8 cellular contexts compared by ENCODE assay signal in genomic region chr17:2391597-2392251, GRCh38. TPM values are rescaled to one million over a fixed set of nuclear protein-coding genes. Genes with fewer than 3 reads are reported as not detected.
A peak's percentile ranks its signal among the peaks of the same experiment; 100 is the strongest.
DNase-seq lines count a peak whose midpoint lies in the region; ATAC-seq, FAIRE-seq and TF ChIP-seq lines count a peak whose summit lies in the region.

No MANE protein-coding gene starts in this region.

- ATAC-seq in Right ventricle myocardium inferior (no peak), GM12878 (no peak), upper lobe of left lung (ENCODE audit: low FRiP score in 2 of 2) (no peak), HG02970 (IDR thresholded peaks at IDR 0.05; ENCODE audit: low FRiP score, unreplicated experiment) (no peak)

- H3K4me2 ChIP-seq in GM12878 (ENCODE audit: control insufficient read depth, insufficient read depth) (peak overlapping the region; percentile 46), mesendoderm (ENCODE audit: low read length) (peak overlapping the region; percentile 91)

- in situ Hi-C loops in GM12878 (cut with MboI) = no loop called here

- no peak overlapping the region for H2BK5ac ChIP-seq in mesendoderm (ENCODE audit: low read length)

- peaks cover 5% of the 10 kb centered on the region for H3K36me3 ChIP-seq in cardiac muscle cell
- peaks cover 4 to 5% of the 10 kb centered on the region in 2 experiments; a peak in 2 of 4 replicates for H3K36me3 ChIP-seq in GM12878 (ENCODE audit: control insufficient read depth in 2 of 2, insufficient read depth in 2 of 2, low read length in 1 of 2)
- H3K36me3 ChIP-seq in mesendoderm (ENCODE audit: control insufficient read depth, insufficient read depth, low read length) = no peaks in the 10 kb centered on the region
- H3K36me3 ChIP-seq in upper lobe of left lung = peaks cover 0 to 15% (median 14%) of the 10 kb centered on the region in 4 donors

- no TSS peak for BruUV-seq in GM12878 (replicated peaks; lab: Mats Ljungman, UMichigan)

- SMC1A ChIA-PET in GM12878 (lab: Charles Lee; ENCODE audit: uncharacterized antibody, unreplicated experiment) = interaction anchor here (0.7 to 3.0 kb wide), 7 partner anchors 9 to 147 kb away, joined by 3 to 34 read pairs (median 5); partner anchors contain the start of gene TSR1

- H3K23ac ChIP-seq in mesendoderm (ENCODE audit: low read length) = peak overlapping the region; percentile 1

- H3K79me2 ChIP-seq in GM12878 (ENCODE audit: control insufficient read depth, insufficient read depth, low read length) (peaks cover 8% of the 10 kb centered on the region), mesendoderm (ENCODE audit: control insufficient read depth, insufficient read depth, low read length) (peaks cover 7% of the 10 kb centered on the region)

- no peak overlapping the region for H3K4ac ChIP-seq in mesendoderm (ENCODE audit: low read depth, low read length)

- intact Hi-C loops in Right ventricle myocardium inferior (cut with DNase I) (loop anchor here (2.0 kb wide), 1 partner anchor 13 kb away; no protein-coding TSS in a partner anchor), GM12878 (cut with micrococcal nuclease; ENCODE audit: unreplicated experiment) (loop anchor here (1.0 to 2.0 kb wide), 2 partner anchors 10 to 319 kb away; partner anchors contain the start of genes CLUH and MNT)

- RAD21 ChIA-PET in GM12878 (lab: Charles Lee; ENCODE audit: unreplicated experiment) = interaction anchor here (1.1 to 3.8 kb wide), 4 partner anchors 9 to 88 kb away, joined by 3 to 50 read pairs (median 26); partner anchors contain the start of genes SMG6 and SRR

- H3K56ac ChIP-seq in mesendoderm (ENCODE audit: low read length) = peak overlapping the region; percentile 95

- no peak overlapping the region for H2AK5ac ChIP-seq in mesendoderm (ENCODE audit: low read length)

- H2BK120ac ChIP-seq in mesendoderm (ENCODE audit: low read depth, low read length) = no peak overlapping the region

- no peak for TF ChIP-seq RAD21 in GM12878 (IDR thresholded peaks at IDR 0.05; ENCODE audit: insufficient read depth, low read depth, low read length)

- POLR2A ChIA-PET in GM12878 (lab: Charles Lee) = interaction anchor here (0.6 to 3.3 kb wide), 6 partner anchors 9 to 57 kb away, joined by 3 to 16 read pairs (median 5); no protein-coding TSS in a partner anchor

- peak; percentile 31 for FAIRE-seq in GM12878 (lab: Jason Lieb, UNC)

- no peak overlapping the region for H2BK15ac ChIP-seq in mesendoderm (replicated peaks; ENCODE audit: low read depth)

- H3K4me1 ChIP-seq in cardiac muscle cell (ENCODE audit: low read depth) (peaks cover 32% of the 10 kb centered on the region), GM12878 (ENCODE audit: control insufficient read depth, insufficient read depth, low read length) (peaks cover 25% of the 10 kb centered on the region), mesendoderm (ENCODE audit: control insufficient read depth, low read depth, low read length) (peaks cover 7% of the 10 kb centered on the region), upper lobe of left lung (peaks cover 46 to 58% (median 50%) of the 10 kb centered on the region in 4 donors)

- peak overlapping the region; percentile 85 for H3K27ac ChIP-seq in cardiac muscle cell
- peak overlapping the region; percentile 83 for H3K27ac ChIP-seq in GM12878 (ENCODE audit: control insufficient read depth, insufficient read depth)
- no peak overlapping the region for H3K27ac ChIP-seq in mesendoderm (ENCODE audit: low read depth, low read length)
- H3K27ac ChIP-seq in upper lobe of left lung = peak overlapping the region; percentile 98 to 99 (median 98)

- CTCF ChIA-PET in GM12878 (lab: Yijun Ruan, JAX) = interaction anchor here (1.1 to 4.7 kb wide), 5 partner anchors 9 to 25 kb away, joined by 4 to 73 read pairs (median 9); no protein-coding TSS in a partner anchor

- peaks cover 14% of the 10 kb centered on the region for H3K79me1 ChIP-seq in mesendoderm (ENCODE audit: low read length)

- peak overlapping the region; percentile 72 for H3K9ac ChIP-seq in GM12878 (ENCODE audit: control insufficient read depth, insufficient read depth, low read length)
- H3K9ac ChIP-seq in mesendoderm (ENCODE audit: low read length) = peak overlapping the region; percentile 91

- no peaks in the 10 kb centered on the region for H4K20me1 ChIP-seq in GM12878 (ENCODE audit: control insufficient read depth, insufficient read depth)

- H3K27me3 ChIP-seq in cardiac muscle cell = no peaks in the 10 kb centered on the region
- no peaks in the 10 kb centered on the region for H3K27me3 ChIP-seq in GM12878 (replicated peaks in 1 of 2; ENCODE audit: control insufficient read depth in 2 of 2, insufficient read depth in 2 of 2, low read length in 1 of 2)
- H3K27me3 ChIP-seq in mesendoderm (ENCODE audit: insufficient read depth, low read length, poor library complexity) = no peaks in the 10 kb centered on the region
- no peaks in the 10 kb centered on the region for H3K27me3 ChIP-seq in upper lobe of left lung

- H4K8ac ChIP-seq in mesendoderm (ENCODE audit: low read depth, low read length) = no peak overlapping the region

- no peak overlapping the region for H3K18ac ChIP-seq in mesendoderm (ENCODE audit: low read length)

- peak overlapping the region; percentile 62 for H3K4me3 ChIP-seq in cardiac muscle cell
- H3K4me3 ChIP-seq in GM12878 = peak overlapping the region; percentile 66
- no peak overlapping the region for H3K4me3 ChIP-seq in mesendoderm (ENCODE audit: low read length)
- H3K4me3 ChIP-seq in upper lobe of left lung = peak overlapping the region in 3 of 4 donors; percentile 75 to 80 (median 77)

- WGBS in GM12878 (ENCODE audit: insufficient coverage, insufficient replicate concordance, low lambda C conversion rate, missing lambda C conversion rate) = 29% methylated on average over 18 of the region's 18 CpGs
- WGBS in mesendoderm (ENCODE audit: extremely low coverage, insufficient coverage, low lambda C conversion rate) = no CpG with 5 or more reads among the region's 18 CpGs
- WGBS in upper lobe of left lung, 2 donors = 59 to 74% methylated on average over 18 of the region's 18 CpGs

- H3K9me3 ChIP-seq in cardiac muscle cell (ENCODE audit: low read depth) = no peaks in the 10 kb centered on the region
- no peaks in the 10 kb centered on the region for H3K9me3 ChIP-seq in GM12878 (replicated peaks; ENCODE audit: control insufficient read depth, insufficient read depth, low read length)
- H3K9me3 ChIP-seq in upper lobe of left lung = no peaks in the 10 kb centered on the region

- no peak for TF ChIP-seq POLR2A in GM12878 (IDR thresholded peaks at IDR 0.05; ENCODE audit: low read depth, low read length)
- TF ChIP-seq POLR2A in upper lobe of left lung (IDR thresholded peaks at IDR 0.05) = no peak

- TF ChIP-seq EP300 in GM12878 (IDR thresholded peaks at IDR 0.05; ENCODE audit: borderline replicate concordance in 1 of 2, control insufficient read depth in 1 of 2, low read depth in 2 of 2, low read length in 2 of 2) = no peak
- TF ChIP-seq EP300 in upper lobe of left lung (IDR thresholded peaks at IDR 0.05) = no peak

- TF ChIP-seq CTCF in cardiac muscle cell (IDR thresholded peaks at IDR 0.05; ENCODE audit: low read depth, low read length) (no peak), GM12878 (IDR thresholded peaks at IDR 0.05 in 2 of 3, conservative IDR thresholded peaks at IDR 0.05 in 1 of 3; ENCODE audit: control insufficient read depth in 2 of 3, extremely low read depth in 1 of 3, insufficient read depth in 1 of 3, low read depth in 3 of 3, low read length in 3 of 3) (no peak), upper lobe of left lung (IDR thresholded peaks at IDR 0.05) (no peak), GM20000 (IDR thresholded peaks at IDR 0.05; ENCODE audit: extremely low read depth, missing control alignments) (no peak)

- peak overlapping the region; percentile 79; the same call in 1 of the 2 replicates for H2AFZ ChIP-seq in GM12878 (ENCODE audit: control insufficient read depth, low read depth, low read length)

- no peak for DNase-seq in cardiac muscle cell (ENCODE audit: low read depth in 1 of 2, low spot score in 1 of 2)
- DNase-seq in Right ventricle myocardium inferior (ENCODE audit: missing footprints) = no peak
- no peak for DNase-seq in GM12878 (ENCODE audit: low read depth, low spot score)
- DNase-seq in mesendoderm = no peak
- no peak for DNase-seq in upper lobe of left lung
- DNase-seq in GM20000 (ENCODE audit: low spot score) = no peak
- no peak for DNase-seq in NCI-H1436 (lab: John Stamatoyannopoulos, UW)

- H4K5ac ChIP-seq in mesendoderm (ENCODE audit: low read length) = no peak overlapping the region

RNA-seq across cellular contexts. Expression of gene MNT, which starts 9.1 kb away (rescaled TPM):
- total RNA-seq in cardiac muscle cell (15.8 and 17.4 TPM in 2 replicates), Right ventricle myocardium inferior (10.9 TPM), GM12878 (2014; rRNA removed) (5.7 and 8.2 TPM in 2 replicates), GM12878 (2014; rRNA removed; fragmentation: Illumina TruSeq; extraction: Trizol) (3.4 and 3.5 TPM in 2 replicates), GM12878 (2021) (13.7 and 15.9 TPM in 2 replicates), upper lobe of left lung (10 to 100 TPM; 14.9 to 68.1 (median 38.6) TPM)
- polyA plus RNA-seq in cardiac muscle cell (7.1 and 7.3 TPM in 2 replicates), GM12878 (2011; rRNA removed) (1.6 and 2.4 TPM in 2 replicates), GM12878 (2014; fragmentation: Illumina TruSeq; extraction: Trizol) (3.7 and 5.1 TPM in 2 replicates), GM12878 (2014; fragmentation: Nextera tagmentation; extraction: Ambion mirVana) (under 1 TPM; 0.31 to 0.35 TPM), GM12878 (2014; rRNA removed) (11.3 and 12.6 TPM in 2 replicates), GM12878 (2016; fragmentation: Nextera tagmentation; extraction: Ambion mirVana) (1 to 10 TPM; 3.8 TPM)
- total RNA-seq in GM12878 (2013; cell fraction: nucleolus; rRNA removed) = 27.4 and 29.1 TPM in 2 replicates
- 4.3 TPM for polyA plus RNA-seq in GM12878 (2011; ENCODE audit: low read depth)
- 2.8 and 4.8 TPM in 2 replicates for polyA plus RNA-seq in GM12878 (2011; cell fraction: cytosol; rRNA removed)
- polyA plus RNA-seq in GM12878 (2011; cell fraction: nucleus; rRNA removed) = 17.4 and 25.4 TPM in 2 replicates
- polyA plus RNA-seq in GM12878 (2012) = 11.0 and 15.3 TPM in 2 replicates
- polyA minus RNA-seq in GM12878 (2011; rRNA and poly(A)+ RNA removed) = 2.2 and 3.1 TPM in 2 replicates
- polyA minus RNA-seq in GM12878 (2011; cell fraction: cytosol; rRNA and poly(A)+ RNA removed) = 2.2 and 4.4 TPM in 2 replicates
- 5.1 and 7.1 TPM in 2 replicates for polyA minus RNA-seq in GM12878 (2011; cell fraction: nucleus; rRNA and poly(A)+ RNA removed)
- 10.1 TPM for polyA plus RNA-seq in mesendoderm (2013, experiment 1 of 2)
- 10.7 TPM for polyA plus RNA-seq in mesendoderm (2013, experiment 2 of 2)

RNA-seq across cellular contexts. Expression of gene SGSM2, which starts 54.4 kb away (rescaled TPM):
- 93.3 and 106 TPM in 2 replicates for total RNA-seq in cardiac muscle cell
- polyA plus RNA-seq in cardiac muscle cell = 99.3 and 107 TPM in 2 replicates
- 26.3 TPM for total RNA-seq in Right ventricle myocardium inferior
- total RNA-seq in GM12878 (2013; cell fraction: nucleolus; rRNA removed) = 150 and 163 TPM in 2 replicates
- total RNA-seq in GM12878 (2014; rRNA removed) = 19.8 and 25.3 TPM in 2 replicates
- total RNA-seq in GM12878 (2014; rRNA removed; fragmentation: Illumina TruSeq; extraction: Trizol) = 13.5 and 14.9 TPM in 2 replicates
- total RNA-seq in GM12878 (2021) = 32.0 and 37.3 TPM in 2 replicates
- polyA plus RNA-seq in GM12878 (2011; ENCODE audit: low read depth) = 30.9 TPM
- 18.1 and 27.9 TPM in 2 replicates for polyA plus RNA-seq in GM12878 (2011; rRNA removed)
- 42.1 and 52.0 TPM in 2 replicates for polyA plus RNA-seq in GM12878 (2011; cell fraction: cytosol; rRNA removed)
- polyA plus RNA-seq in GM12878 (2011; cell fraction: nucleus; rRNA removed) = 296 and 299 TPM in 2 replicates
- polyA plus RNA-seq in GM12878 (2012) = 47.6 and 54.4 TPM in 2 replicates
- polyA plus RNA-seq in GM12878 (2014; fragmentation: Illumina TruSeq; extraction: Trizol) = 8.8 and 20.8 TPM in 2 replicates
- 1 to 10 TPM in 1 of 2 experiments, under 1 TPM in 1; 0.50 to 1.6 TPM for polyA plus RNA-seq in GM12878 (2014; fragmentation: Nextera tagmentation; extraction: Ambion mirVana)
- polyA plus RNA-seq in GM12878 (2014; rRNA removed) = 50.9 and 59.0 TPM in 2 replicates
- polyA plus RNA-seq in GM12878 (2016; fragmentation: Nextera tagmentation; extraction: Ambion mirVana) = 10 to 100 TPM in 1 of 2 experiments, 1 to 10 TPM in 1; 7.2 to 16.1 TPM
- polyA minus RNA-seq in GM12878 (2011; rRNA and poly(A)+ RNA removed) = 16.1 and 26.5 TPM in 2 replicates
- 7.8 and 10.8 TPM in 2 replicates for polyA minus RNA-seq in GM12878 (2011; cell fraction: cytosol; rRNA and poly(A)+ RNA removed)
- polyA minus RNA-seq in GM12878 (2011; cell fraction: nucleus; rRNA and poly(A)+ RNA removed) = 28.8 and 32.2 TPM in 2 replicates
- polyA plus RNA-seq in mesendoderm (2013, experiment 1 of 2) = 9.5 TPM
- polyA plus RNA-seq in mesendoderm (2013, experiment 2 of 2) = 10.1 TPM
- total RNA-seq in upper lobe of left lung = 100 to 1,000 TPM in 2 of 6 donors, 10 to 100 TPM in 4; 53.1 to 313 (median 60.1) TPM

RNA-seq across cellular contexts. Expression of gene TSR1, which starts 55.5 kb away (rescaled TPM):
- total RNA-seq in cardiac muscle cell (47.1 and 52.6 TPM in 2 replicates), Right ventricle myocardium inferior (20.2 TPM), GM12878 (2014; rRNA removed) (54.1 and 56.1 TPM in 2 replicates), GM12878 (2014; rRNA removed; fragmentation: Illumina TruSeq; extraction: Trizol) (40.3 and 43.8 TPM in 2 replicates), GM12878 (2021) (45.5 and 50.0 TPM in 2 replicates), upper lobe of left lung (10 to 100 TPM; 15.8 to 52.4 (median 23.6) TPM)
- polyA plus RNA-seq in cardiac muscle cell (34.0 and 43.1 TPM in 2 replicates), GM12878 (2011; rRNA removed) (9.6 and 17.0 TPM in 2 replicates), GM12878 (2014; fragmentation: Illumina TruSeq; extraction: Trizol) (51.0 and 56.5 TPM in 2 replicates), GM12878 (2014; fragmentation: Nextera tagmentation; extraction: Ambion mirVana) (10 to 100 TPM; 14.7 to 21.9 TPM), GM12878 (2014; rRNA removed) (35.5 and 41.6 TPM in 2 replicates), GM12878 (2016; fragmentation: Nextera tagmentation; extraction: Ambion mirVana) (100 to 1,000 TPM in 1 of 2 experiments, 10 to 100 TPM in 1; 98.5 to 100 TPM)
- total RNA-seq in GM12878 (2013; cell fraction: nucleolus; rRNA removed) = 85.7 and 95.6 TPM in 2 replicates
- polyA plus RNA-seq in GM12878 (2011; ENCODE audit: low read depth) = 28.5 TPM
- polyA plus RNA-seq in GM12878 (2011; cell fraction: cytosol; rRNA removed) = 18.1 and 18.7 TPM in 2 replicates
- 28.0 and 37.2 TPM in 2 replicates for polyA plus RNA-seq in GM12878 (2011; cell fraction: nucleus; rRNA removed)
- polyA plus RNA-seq in GM12878 (2012) = 31.6 and 36.2 TPM in 2 replicates
- 18.0 and 22.7 TPM in 2 replicates for polyA minus RNA-seq in GM12878 (2011; rRNA and poly(A)+ RNA removed)
- 11.0 and 26.6 TPM in 2 replicates for polyA minus RNA-seq in GM12878 (2011; cell fraction: cytosol; rRNA and poly(A)+ RNA removed)
- 32.3 and 51.6 TPM in 2 replicates for polyA minus RNA-seq in GM12878 (2011; cell fraction: nucleus; rRNA and poly(A)+ RNA removed)
- polyA plus RNA-seq in mesendoderm (2013, experiment 1 of 2) = 57.2 TPM
- 56.6 TPM for polyA plus RNA-seq in mesendoderm (2013, experiment 2 of 2)
